In the genomic region with DNA sequence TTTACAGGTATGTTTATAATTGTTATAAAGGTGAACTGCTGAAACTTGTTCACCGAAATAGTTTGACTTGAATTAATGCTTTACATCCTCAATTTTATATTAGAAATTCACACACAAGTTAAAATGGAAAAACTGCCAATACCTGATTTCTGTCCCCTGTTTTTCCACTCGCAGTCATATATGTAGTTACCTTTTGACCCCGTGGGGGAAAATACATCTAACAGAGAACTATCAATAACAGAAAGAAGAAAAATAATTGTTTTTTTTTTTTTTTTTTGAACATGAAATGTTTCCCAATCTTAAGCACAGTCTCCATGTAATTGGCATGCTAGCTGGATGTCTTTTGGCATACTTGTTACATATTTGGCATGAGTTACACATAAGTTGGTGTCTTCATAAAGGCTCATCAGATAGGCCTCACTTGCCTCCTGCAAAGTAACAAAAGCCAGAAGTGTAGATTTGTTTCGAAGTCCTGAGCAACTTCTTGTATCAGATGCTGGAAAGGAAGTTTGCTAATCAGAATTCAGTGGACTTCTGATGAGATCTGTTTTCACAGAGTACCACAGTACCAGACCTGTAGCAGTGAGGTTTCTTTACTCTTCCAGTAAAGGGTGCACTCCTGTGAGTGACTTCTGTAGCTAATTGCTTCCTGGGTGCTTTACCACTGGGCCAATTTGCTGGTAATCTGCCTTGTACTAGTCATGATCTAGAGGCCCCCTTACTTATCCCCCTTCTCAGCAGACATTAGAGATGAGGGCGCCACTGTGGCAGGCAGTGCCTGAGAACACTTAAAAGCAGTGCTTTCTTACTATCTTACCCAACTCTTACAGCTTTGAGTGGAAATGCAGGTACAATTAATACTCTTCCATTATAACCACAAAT, we compare ENCODE assay signal across 14 cellular contexts. TPM values are rescaled to one million over a fixed set of nuclear protein-coding genes. Genes with fewer than 3 reads are reported as not detected.
A peak's percentile ranks its signal among the peaks of the same experiment; 100 is the strongest.
DNase-seq lines count a peak whose midpoint lies in the region; ATAC-seq and FAIRE-seq lines count a peak whose summit lies in the region.
"Had no signal": no experiment of that assay in that cellular context is flagged by ENCODE, and none has a peak within 500 bp of the region (broad histone marks: within the 10 kb centered on the region; RNA-seq: fewer than 3 reads in every experiment).

No MANE protein-coding gene starts in this region.

- H3K9me3 Mint-ChIP-seq in activated T-cell treated with anti-CD3 and anti-CD28 coated beads, Interleukin-2, amount 50 U/mL, for 72 hours = no peaks in the 10 kb centered on the region
- H3K9me3 Mint-ChIP-seq in IgD-negative memory B cell = no peaks in the 10 kb centered on the region
- H3K9me3 Mint-ChIP-seq in stimulated activated memory B cell treated with anti-CD40 and anti-IgM and Interleukin-4, amounts not matched to agents 10 μg/mL and 1 μg/mL and 100 μg/mL, for 72 hours = no peaks in the 10 kb centered on the region
- H3K9me3 Mint-ChIP-seq: dendritic cell treated with granulocyte-macrophage colony-stimulating factor and Interleukin-4, amounts not matched to agents 40 ng/mL and 50 ng/mL, for 4 days had no signal

- peak overlapping the region; percentile 91 for H3K27ac Mint-ChIP-seq in activated T-cell treated with anti-CD3 and anti-CD28 coated beads, Interleukin-2, amount 50 U/mL, for 72 hours
- H3K27ac Mint-ChIP-seq in IgD-negative memory B cell = peak overlapping the region in 2 of 3 donors; percentile 32 to 72
- H3K27ac Mint-ChIP-seq in stimulated activated memory B cell treated with anti-CD40 and anti-IgM and Interleukin-4, amounts not matched to agents 10 μg/mL and 1 μg/mL and 100 μg/mL, for 72 hours = peak overlapping the region; percentile 46
- H3K27ac Mint-ChIP-seq: dendritic cell treated with granulocyte-macrophage colony-stimulating factor and Interleukin-4, amounts not matched to agents 40 ng/mL and 50 ng/mL, for 4 days had no signal

- no peak for FAIRE-seq in HTR-8/SVneo (lab: Jason Lieb, UNC)
- FAIRE-seq: GM18507 had no signal

- H3K27me3 Mint-ChIP-seq in activated T-cell treated with anti-CD3 and anti-CD28 coated beads, Interleukin-2, amount 50 U/mL, for 72 hours (ENCODE audit: low read depth) = no peaks in the 10 kb centered on the region
- H3K27me3 Mint-ChIP-seq in IgD-negative memory B cell = no peaks in the 10 kb centered on the region
- no peaks in the 10 kb centered on the region for H3K27me3 Mint-ChIP-seq in stimulated activated memory B cell treated with anti-CD40 and anti-IgM and Interleukin-4, amounts not matched to agents 10 μg/mL and 1 μg/mL and 100 μg/mL, for 72 hours
- H3K27me3 Mint-ChIP-seq: dendritic cell treated with granulocyte-macrophage colony-stimulating factor and Interleukin-4, amounts not matched to agents 40 ng/mL and 50 ng/mL, for 4 days had no signal

- peaks cover 52% of the 10 kb centered on the region for H3K4me1 Mint-ChIP-seq in activated T-cell treated with anti-CD3 and anti-CD28 coated beads, Interleukin-2, amount 50 U/mL, for 72 hours (ENCODE audit: low read depth)
- peaks cover 22 to 28% (median 28%) of the 10 kb centered on the region in 3 donors for H3K4me1 Mint-ChIP-seq in IgD-negative memory B cell
- H3K4me1 Mint-ChIP-seq in stimulated activated memory B cell treated with anti-CD40 and anti-IgM and Interleukin-4, amounts not matched to agents 10 μg/mL and 1 μg/mL and 100 μg/mL, for 72 hours = peaks cover 36% of the 10 kb centered on the region

- H3K4me3 Mint-ChIP-seq in activated T-cell treated with anti-CD3 and anti-CD28 coated beads, Interleukin-2, amount 50 U/mL, for 72 hours = peak overlapping the region in 1 of 2 donors; percentile 32
- H3K4me3 Mint-ChIP-seq in IgD-negative memory B cell = peak overlapping the region in 2 of 4 donors; percentile 58 to 67
- no peak overlapping the region for H3K4me3 Mint-ChIP-seq in stimulated activated memory B cell treated with anti-CD40 and anti-IgM and Interleukin-4, amounts not matched to agents 10 μg/mL and 1 μg/mL and 100 μg/mL, for 72 hours
- H3K4me3 Mint-ChIP-seq: dendritic cell treated with granulocyte-macrophage colony-stimulating factor and Interleukin-4, amounts not matched to agents 40 ng/mL and 50 ng/mL, for 4 days had no signal

- DNase-seq in activated T-cell treated with anti-CD3 and anti-CD28 coated beads, Interleukin-2, amount 50 U/mL, for 72 hours = peak; percentile 20 to 38
- no peak for DNase-seq in activated T-cell treated with anti-CD3 and anti-CD28 coated beads for 4 hours
- no peak for DNase-seq in HTR-8/SVneo (ENCODE audit: insufficient read length, low spot score)
- DNase-seq in iPS-NIHi7 (ENCODE audit: extremely low spot score) = no peak
- DNase-seq: adrenal gland, NCI-H2081 treated with DMSO at 0.1 percent for 48 hours, SIG-M5 had no signal

- peaks cover 2 to 20% of the 10 kb centered on the region in 2 donors for H3K36me3 Mint-ChIP-seq in activated T-cell treated with anti-CD3 and anti-CD28 coated beads, Interleukin-2, amount 50 U/mL, for 72 hours (ENCODE audit: insufficient read depth in 2 of 2)
- peaks cover 4% of the 10 kb centered on the region for H3K36me3 Mint-ChIP-seq in IgD-negative memory B cell
- H3K36me3 Mint-ChIP-seq in stimulated activated memory B cell treated with anti-CD40 and anti-IgM and Interleukin-4, amounts not matched to agents 10 μg/mL and 1 μg/mL and 100 μg/mL, for 72 hours = peaks cover 17% of the 10 kb centered on the region

- peak; percentile 85 to 96 for ATAC-seq in activated T-cell treated with anti-CD3 and anti-CD28 coated beads, Interleukin-2, amount 50 U/mL, for 72 hours (replicated peaks in 1 of 2)
- peak; percentile 43 for ATAC-seq in esophagus mucosa
- peak; percentile 36 for ATAC-seq in stimulated activated memory B cell treated with anti-CD40 and anti-IgM and Interleukin-4, amounts not matched to agents 10 μg/mL and 1 μg/mL and 100 μg/mL, for 72 hours
- ATAC-seq in HG02678 (IDR thresholded peaks at IDR 0.05; ENCODE audit: unreplicated experiment) = no peak
- ATAC-seq: left lobe of liver had no signal

RNA-seq across cellular contexts. Expression of a gene that starts 36.2 kb away (rescaled TPM):
- total RNA-seq in activated T-cell treated with anti-CD3 and anti-CD28 coated beads, Interleukin-2, amount 50 U/mL, for 72 hours = 1 to 10 TPM; 1.2 to 1.9 TPM
- 447 TPM for polyA plus RNA-seq in IgD-negative memory B cell
- 22.6 TPM for total RNA-seq in esophagus mucosa

RNA-seq across cellular contexts. Expression of a gene that starts 50.8 kb away (rescaled TPM):
- total RNA-seq in activated T-cell treated with anti-CD3 and anti-CD28 coated beads, Interleukin-2, amount 50 U/mL, for 72 hours = 100 to 1,000 TPM; 315 to 342 TPM
- polyA plus RNA-seq in IgD-negative memory B cell = 313 TPM
- 119 TPM for total RNA-seq in esophagus mucosa

Comparison
In these comparisons a context has a peak if more than half of its experiments do, and no peak if none do; other contexts are left out.
1. DNase-seq: peak in activated T-cell treated with anti-CD3 and anti-CD28 coated beads, Interleukin-2, amount 50 U/mL, for 72 hours (2 of 2); none in activated T-cell treated with anti-CD3 and anti-CD28 coated beads for 4 hours (single experiment), HTR-8/SVneo (single experiment) and iPS-NIHi7 (single experiment).
2. Peak in every context shown above with its lines, with median percentiles within 50 percentile points of each other: H3K27ac Mint-ChIP-seq.